24 cellular contexts compared by ENCODE assay signal in genomic region chr1:192747305-192747704, GRCh38.
DNase-seq lines count a peak whose midpoint lies in the region; ATAC-seq, FAIRE-seq and TF ChIP-seq lines count a peak whose summit lies in the region.
"Had no signal": no experiment of that assay in that cellular context is flagged by ENCODE, and none has a peak within 500 bp of the region (broad histone marks: within the 10 kb centered on the region; RNA-seq: fewer than 3 reads in every experiment).

No MANE protein-coding gene starts in this region.

- H3K9me3 Mint-ChIP-seq in MCF 10A (ENCODE audit: unreplicated experiment) (no peaks in the 10 kb centered on the region), astrocyte (ENCODE audit: unreplicated experiment) (peaks cover 3% of the 10 kb centered on the region)
- H3K9me3 Mint-ChIP-seq: activated naive CD4-positive, alpha-beta T cell treated with anti-CD3 and anti-CD28 coated beads for 36 hours; CD4-positive, alpha-beta T cell had no signal

- CTCF ChIA-PET in MCF 10A (lab: Yijun Ruan, JAX) = interaction anchor here (1.0 to 1.6 kb wide), 2 partner anchors 10 to 27 kb away, joined by 3 to 5 read pairs; no protein-coding TSS in a partner anchor

- H3K4me3 ChIP-seq in breast epithelium (no peak overlapping the region), astrocyte (ENCODE audit: insufficient read depth, low read depth, low read length) (no peak overlapping the region), fibroblast of the aortic adventitia (ENCODE audit: low read depth, low read length) (no peak overlapping the region)
- H3K4me3 ChIP-seq: cardiac muscle cell, GM12878, lung had no signal

- H3K9ac ChIP-seq in astrocyte (ENCODE audit: low read length) = no peak overlapping the region
- H3K9ac ChIP-seq: SK-N-SH had no signal

- no peaks in the 10 kb centered on the region for H4K20me1 ChIP-seq in astrocyte (ENCODE audit: insufficient read depth, low read length)

- H3K36me3 ChIP-seq in breast epithelium (peaks cover 3% of the 10 kb centered on the region), astrocyte (ENCODE audit: insufficient read depth, low read length) (no peaks in the 10 kb centered on the region)
- H3K36me3 ChIP-seq: cardiac muscle cell had no signal

- H3K27me3 Mint-ChIP-seq in MCF 10A (ENCODE audit: insufficient read depth, unreplicated experiment) = no peaks in the 10 kb centered on the region
- H3K27me3 Mint-ChIP-seq in astrocyte (ENCODE audit: low read depth, unreplicated experiment) = no peaks in the 10 kb centered on the region
- H3K27me3 Mint-ChIP-seq: CD4-positive, alpha-beta T cell had no signal

- DNase-seq in MCF 10A (ENCODE audit: unreplicated experiment) (peak; percentile 28), breast epithelium (ENCODE audit: low spot score in 2 of 2) (no peak), astrocyte (ENCODE audit: low read depth) (peak; percentile 59), fibroblast of the aortic adventitia (ENCODE audit: low read depth) (peak; percentile 62), GM19240 (ENCODE audit: insufficient read length, low spot score) (no peak), NCI-H345 treated with DMSO at 0.1 percent for 48 hours (lab: John Stamatoyannopoulos, UW; ENCODE audit: unreplicated experiment) (no peak)
- DNase-seq in NK-92 treated with Interleukin-12 subunit alpha and Interleukin-12 subunit beta, amount 100 ng/mL, for 24 hours (lab: John Stamatoyannopoulos, UW) = no peak
- DNase-seq: 8988T; activated CD4-positive, alpha-beta T cell treated with anti-CD3 and anti-CD28 coated beads for 36 hours; activated CD8-positive, alpha-beta memory T cell treated with anti-CD3 and anti-CD28 coated beads, Interleukin-2, amount 50 U/mL, for 48 hours; activated naive CD4-positive, alpha-beta T cell treated with anti-CD3 and anti-CD28 coated beads for 36 hours; CD4-positive, alpha-beta T cell; effector memory CD4-positive, alpha-beta T cell; Karpas-422; naive thymus-derived CD8-positive, alpha-beta T cell; NCI-H146; NCI-H345; stimulated activated naive CD8-positive, alpha-beta T cell treated with anti-CD3 and anti-CD28 coated beads, Interleukin-15, Interleukin-2, amounts not matched to agents 100 U/mL and 50 U/mL, for 24 hours had no signal

- FAIRE-seq in astrocyte (lab: Jason Lieb, UNC) = no peak
- FAIRE-seq: GM12878 had no signal

- H2AFZ ChIP-seq in astrocyte (ENCODE audit: low read depth, low read length) = no peak overlapping the region

- H3K36me3 Mint-ChIP-seq in MCF 10A (ENCODE audit: insufficient read depth, unreplicated experiment) = no peaks in the 10 kb centered on the region
- no peaks in the 10 kb centered on the region for H3K36me3 Mint-ChIP-seq in astrocyte (ENCODE audit: low read depth, unreplicated experiment)
- H3K36me3 Mint-ChIP-seq: naive thymus-derived CD8-positive, alpha-beta T cell had no signal

- intact Hi-C loops in MCF 10A (cut with micrococcal nuclease) (no loop called here), breast epithelium (cut with DNase I; ENCODE audit: low total_unique reads) (no loop called here)

- H3K4me3 Mint-ChIP-seq in MCF 10A (ENCODE audit: unreplicated experiment) (no peak overlapping the region), astrocyte (ENCODE audit: unreplicated experiment) (no peak overlapping the region)
- H3K4me3 Mint-ChIP-seq: activated CD4-positive, alpha-beta T cell treated with anti-CD3 and anti-CD28 coated beads for 36 hours; activated naive CD4-positive, alpha-beta T cell treated with anti-CD3 and anti-CD28 coated beads for 36 hours; CD4-positive, alpha-beta T cell; naive thymus-derived CD8-positive, alpha-beta T cell had no signal

- H3K9me3 ChIP-seq in breast epithelium = no peaks in the 10 kb centered on the region
- no peaks in the 10 kb centered on the region for H3K9me3 ChIP-seq in astrocyte (ENCODE audit: insufficient read depth, low read depth, low read length)
- H3K9me3 ChIP-seq: SK-N-SH had no signal

- no peaks in the 10 kb centered on the region for H3K79me2 ChIP-seq in astrocyte (ENCODE audit: insufficient read depth, low read length)

- H3K27me3 ChIP-seq in breast epithelium (no peaks in the 10 kb centered on the region), astrocyte (ENCODE audit: insufficient read depth, low read length) (no peaks in the 10 kb centered on the region)
- H3K27me3 ChIP-seq: cardiac muscle cell had no signal

- no peak for TF ChIP-seq POLR2A in breast epithelium (IDR thresholded peaks at IDR 0.05)

- H3K4me2 ChIP-seq in astrocyte (ENCODE audit: low read length) = no peak overlapping the region
- H3K4me2 ChIP-seq: SK-N-SH had no signal

- H3K4me1 Mint-ChIP-seq in MCF 10A (ENCODE audit: insufficient read depth, unreplicated experiment) (peaks cover 5% of the 10 kb centered on the region), astrocyte (ENCODE audit: low read depth, unreplicated experiment) (peaks cover 2% of the 10 kb centered on the region)
- H3K4me1 Mint-ChIP-seq: activated CD4-positive, alpha-beta T cell treated with anti-CD3 and anti-CD28 coated beads for 36 hours; naive thymus-derived CD8-positive, alpha-beta T cell had no signal

- no TSS peak for BruUV-seq in MCF 10A (replicated peaks; lab: Mats Ljungman, UMichigan)

- no peak for ATAC-seq in GM19467 (IDR thresholded peaks at IDR 0.05; ENCODE audit: unreplicated experiment)
- ATAC-seq: activated CD4-positive, alpha-beta T cell treated with anti-CD3 and anti-CD28 coated beads for 36 hours; GM12878; naive thymus-derived CD8-positive, alpha-beta T cell; stimulated activated naive CD8-positive, alpha-beta T cell treated with anti-CD3 and anti-CD28 coated beads, Interleukin-15, Interleukin-2, amounts not matched to agents 100 U/mL and 50 U/mL, for 24 hours had no signal

- TF ChIP-seq CTCF in MCF 10A (IDR thresholded peaks at IDR 0.05; ENCODE audit: unreplicated experiment) (no peak), breast epithelium (IDR thresholded peaks at IDR 0.05) (no peak), astrocyte (IDR thresholded peaks at IDR 0.05; ENCODE audit: insufficient read depth, low read depth, low read length) (no peak), fibroblast of the aortic adventitia (IDR thresholded peaks at IDR 0.05; ENCODE audit: insufficient read depth, low read length) (no peak)

- H3K27ac Mint-ChIP-seq in MCF 10A (ENCODE audit: low read depth, unreplicated experiment) (peak overlapping the region; percentile 70), astrocyte (ENCODE audit: unreplicated experiment) (no peak overlapping the region)
- H3K27ac Mint-ChIP-seq: activated CD4-positive, alpha-beta T cell treated with anti-CD3 and anti-CD28 coated beads for 36 hours; activated naive CD4-positive, alpha-beta T cell treated with anti-CD3 and anti-CD28 coated beads for 36 hours; CD4-positive, alpha-beta T cell; naive thymus-derived CD8-positive, alpha-beta T cell had no signal

- H3K4me1 ChIP-seq in breast epithelium = no peaks in the 10 kb centered on the region
- no peaks in the 10 kb centered on the region for H3K4me1 ChIP-seq in astrocyte (ENCODE audit: insufficient read depth, low read length)

- POLR2A ChIA-PET in MCF 10A (lab: Yijun Ruan, JAX) = interaction anchor here (0.7 kb wide), 1 partner anchor 136 kb away, joined by 3 read pairs; no protein-coding TSS in a partner anchor

- H3K27ac ChIP-seq in breast epithelium = no peak overlapping the region
- H3K27ac ChIP-seq in astrocyte (ENCODE audit: low read depth, low read length) = peak overlapping the region; percentile 2
- H3K27ac ChIP-seq: cardiac muscle cell, HL-60 had no signal

Comparison
In these comparisons a context has a peak if more than half of its experiments do, and no peak if none do; other contexts are left out.
1. DNase-seq: peak in MCF 10A (single experiment), astrocyte (single experiment) and fibroblast of the aortic adventitia (single experiment); none in breast epithelium (0 of 2), NK-92 treated with Interleukin-12 subunit alpha and Interleukin-12 subunit beta, amount 100 ng/mL, for 24 hours (single experiment), GM19240 (single experiment) and NCI-H345 treated with DMSO at 0.1 percent for 48 hours (single experiment).